13 cellular contexts compared by ENCODE assay signal in genomic region chr20:3043381-3043780, GRCh38. TPM values are rescaled to one million over a fixed set of nuclear protein-coding genes. Genes with fewer than 3 reads are reported as not detected.
DNase-seq lines count a peak whose midpoint lies in the region; ATAC-seq and TF ChIP-seq lines count a peak whose summit lies in the region.
"Had no signal": no experiment of that assay in that cellular context is flagged by ENCODE, and none has a peak within 500 bp of the region (broad histone marks: within the 10 kb centered on the region; RNA-seq: fewer than 3 reads in every experiment).

Gene GNRH2 (plus strand): TSS chr20:3043622. CDS start chr20:3044415, 793 bp downstream.

- H3K79me2 ChIP-seq in mesendoderm (ENCODE audit: control insufficient read depth, insufficient read depth, low read length), result peaks cover 10% of the 10 kb centered on the region

- no peak within 1 kb of the TSS for H3K9ac ChIP-seq in mesendoderm (ENCODE audit: low read length)

- no peaks in the 10 kb centered on the region for H3K27me3 Mint-ChIP-seq in natural killer cell (ENCODE audit: low read depth in 2 of 2)
- no peaks in the 10 kb centered on the region for H3K27me3 Mint-ChIP-seq in natural killer cell treated with Interleukin-12 subunit alpha and Interleukin-12 subunit beta and Interleukin-15 and Interleukin-18, amount 100 ng/mL, for 72 hours
- no peaks in the 10 kb centered on the region for H3K27me3 Mint-ChIP-seq in nephron progenitor cell (ENCODE audit: low read depth, poor library complexity)

- ATAC-seq in natural killer cell (no peak), GM18870 (IDR thresholded peaks at IDR 0.05; ENCODE audit: unreplicated experiment) (no peak), HG03280 (IDR thresholded peaks at IDR 0.05; ENCODE audit: unreplicated experiment) (no peak)
- ATAC-seq in natural killer cell treated with Interleukin-12 subunit alpha and Interleukin-12 subunit beta and Interleukin-15 and Interleukin-18, amount 100 ng/mL, for 72 hours, result no peak

- H3K27ac ChIP-seq in coronary artery (peak within 1 kb of the TSS; percentile 65 to 94), mesendoderm (ENCODE audit: low read depth, low read length) (no peak within 1 kb of the TSS)

- H3K4me3 ChIP-seq in coronary artery (peak within 1 kb of the TSS; percentile 9), mesendoderm (ENCODE audit: low read length) (no peak within 1 kb of the TSS)

- peak within 1 kb of the TSS; percentile 63 to 86 for H3K27ac Mint-ChIP-seq in natural killer cell
- H3K27ac Mint-ChIP-seq in natural killer cell treated with Interleukin-12 subunit alpha and Interleukin-12 subunit beta and Interleukin-15 and Interleukin-18, amount 100 ng/mL, for 72 hours, result peak within 1 kb of the TSS in 1 of 2 donors; percentile 37
- H3K27ac Mint-ChIP-seq in nephron progenitor cell, result peak within 1 kb of the TSS; percentile 92

- H3K56ac ChIP-seq in mesendoderm (ENCODE audit: low read length), result no peak within 1 kb of the TSS

- H3K9me3 Mint-ChIP-seq in natural killer cell (no peaks in the 10 kb centered on the region), nephron progenitor cell (no peaks in the 10 kb centered on the region)
- no peaks in the 10 kb centered on the region for H3K9me3 Mint-ChIP-seq in natural killer cell treated with Interleukin-12 subunit alpha and Interleukin-12 subunit beta and Interleukin-15 and Interleukin-18, amount 100 ng/mL, for 72 hours

- H3K4ac ChIP-seq in mesendoderm (ENCODE audit: low read depth, low read length), result no peak within 1 kb of the TSS

- H2BK15ac ChIP-seq in mesendoderm (replicated peaks; ENCODE audit: low read depth), result no peak within 1 kb of the TSS

- no peak within 1 kb of the TSS for H4K5ac ChIP-seq in mesendoderm (ENCODE audit: low read length)

- H3K4me1 Mint-ChIP-seq in natural killer cell, result peaks cover 21 to 35% of the 10 kb centered on the region in 2 donors
- peaks cover 23 to 24% of the 10 kb centered on the region in 2 donors for H3K4me1 Mint-ChIP-seq in natural killer cell treated with Interleukin-12 subunit alpha and Interleukin-12 subunit beta and Interleukin-15 and Interleukin-18, amount 100 ng/mL, for 72 hours (ENCODE audit: low read depth in 2 of 2)
- H3K4me1 Mint-ChIP-seq in nephron progenitor cell, result peaks cover 68% of the 10 kb centered on the region

- H3K27me3 ChIP-seq in mesendoderm (ENCODE audit: insufficient read depth, low read length, poor library complexity), result no peaks in the 10 kb centered on the region

- H2BK120ac ChIP-seq in mesendoderm (ENCODE audit: low read depth, low read length), result no peak within 1 kb of the TSS

- no peak within 1 kb of the TSS for H4K8ac ChIP-seq in mesendoderm (ENCODE audit: low read depth, low read length)

- peaks cover 12% of the 10 kb centered on the region for H3K79me1 ChIP-seq in mesendoderm (ENCODE audit: low read length)

- TF ChIP-seq CTCF in natural killer cell (IDR thresholded peaks at IDR 0.05) (no peak), coronary artery (IDR thresholded peaks at IDR 0.05) (no peak), nephron progenitor cell (IDR thresholded peaks at IDR 0.05) (no peak)

- no peak within 1 kb of the TSS for H2AK5ac ChIP-seq in mesendoderm (ENCODE audit: low read length)

- no peak within 1 kb of the TSS for H3K4me2 ChIP-seq in mesendoderm (ENCODE audit: low read length)

- no CpG with 5 or more reads among the region's 4 CpGs for WGBS in mesendoderm (ENCODE audit: extremely low coverage, insufficient coverage, low lambda C conversion rate)

- H3K36me3 ChIP-seq in mesendoderm (ENCODE audit: control insufficient read depth, insufficient read depth, low read length), result peaks cover 5% of the 10 kb centered on the region

- no peak within 1 kb of the TSS for H3K18ac ChIP-seq in mesendoderm (ENCODE audit: low read length)

- no peak within 1 kb of the TSS for H2BK5ac ChIP-seq in mesendoderm (ENCODE audit: low read length)

- intact Hi-C loops in natural killer cell (cut with micrococcal nuclease), result no loop called here

- H3K23ac ChIP-seq in mesendoderm (ENCODE audit: low read length), result no peak within 1 kb of the TSS

- H3K36me3 Mint-ChIP-seq in natural killer cell (peaks cover 12% of the 10 kb centered on the region), nephron progenitor cell (ENCODE audit: low read depth) (peaks cover 38% of the 10 kb centered on the region)
- peaks cover 11% of the 10 kb centered on the region for H3K36me3 Mint-ChIP-seq in natural killer cell treated with Interleukin-12 subunit alpha and Interleukin-12 subunit beta and Interleukin-15 and Interleukin-18, amount 100 ng/mL, for 72 hours

- peak within 1 kb of the TSS; percentile 28 for H3K4me3 Mint-ChIP-seq in natural killer cell
- H3K4me3 Mint-ChIP-seq in natural killer cell treated with Interleukin-12 subunit alpha and Interleukin-12 subunit beta and Interleukin-15 and Interleukin-18, amount 100 ng/mL, for 72 hours, result no peak within 1 kb of the TSS
- peak within 1 kb of the TSS; percentile 75 for H3K4me3 Mint-ChIP-seq in nephron progenitor cell

- DNase-seq in natural killer cell (no peak), coronary artery (ENCODE audit: low spot score) (no peak), nephron progenitor cell (no peak), LoVo (ENCODE audit: low spot score) (no peak), mesendoderm (no peak)
- no peak for DNase-seq in natural killer cell treated with Interleukin-12 subunit alpha and Interleukin-12 subunit beta and Interleukin-15 and Interleukin-18, amount 100 ng/mL, for 72 hours (ENCODE audit: low spot score)
- DNase-seq: activated CD4-positive, CD25-positive, alpha-beta regulatory T cell treated with anti-CD3 and anti-CD28 coated beads, Interleukin-2, amount 50 U/mL, for 72 hours; NCI-H1105 treated with DMSO at 0.1 percent for 48 hours; NCI-H774 had no signal

- H3K4me1 ChIP-seq in mesendoderm (ENCODE audit: control insufficient read depth, low read depth, low read length), result peaks cover 3% of the 10 kb centered on the region

RNA-seq across cellular contexts. Expression of gene GNRH2, which starts in this region (rescaled TPM):
- 1 to 10 TPM in 1 of 3 donors, under 1 TPM in 2; 0.49 to 1.2 (median 0.68) TPM for total RNA-seq in natural killer cell
- total RNA-seq in natural killer cell treated with Interleukin-12 subunit alpha and Interleukin-12 subunit beta and Interleukin-15 and Interleukin-18, amount 100 ng/mL, for 72 hours, result 1 to 10 TPM; 2.1 to 3.2 TPM
- polyA plus RNA-seq in mesendoderm (2013, experiment 1 of 2), result 0.20 TPM
- not detected for polyA plus RNA-seq in mesendoderm (2013, experiment 2 of 2)
- total RNA-seq: HT-29, lung microvascular endothelial cell had no signal
